ENCODE assay signal across 2 cellular contexts in genomic region chr6:3516094-3516493, GRCh38.
TF ChIP-seq lines count a peak whose summit lies in the region.

No MANE protein-coding gene starts in this region.

TF ChIP-seq in IMR-90, 13 proteins besides CTCF, POLR2A, EP300 and RAD21:
- TF ChIP-seq, protein P1, sequence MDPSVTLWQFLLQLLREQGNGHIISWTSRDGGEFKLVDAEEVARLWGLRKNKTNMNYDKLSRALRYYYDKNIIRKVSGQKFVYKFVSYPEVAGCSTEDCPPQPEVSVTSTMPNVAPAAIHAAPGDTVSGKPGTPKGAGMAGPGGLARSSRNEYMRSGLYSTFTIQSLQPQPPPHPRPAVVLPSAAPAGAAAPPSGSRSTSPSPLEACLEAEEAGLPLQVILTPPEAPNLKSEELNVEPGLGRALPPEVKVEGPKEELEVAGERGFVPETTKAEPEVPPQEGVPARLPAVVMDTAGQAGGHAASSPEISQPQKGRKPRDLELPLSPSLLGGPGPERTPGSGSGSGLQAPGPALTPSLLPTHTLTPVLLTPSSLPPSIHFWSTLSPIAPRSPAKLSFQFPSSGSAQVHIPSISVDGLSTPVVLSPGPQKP (IDR thresholded peaks at IDR 0.05; ENCODE audit: borderline replicate concordance, low read depth, low read length): no peak
- no peak for TF ChIP-seq BHLHE40 (IDR thresholded peaks at IDR 0.05; ENCODE audit: low read depth, low read length)
- TF ChIP-seq RFX5 (IDR thresholded peaks at IDR 0.05; ENCODE audit: low read depth, low read length): no peak
- TF ChIP-seq MAZ (IDR thresholded peaks at IDR 0.05; ENCODE audit: borderline replicate concordance, low read depth, low read length): no peak
- TF ChIP-seq NFE2L2 (IDR thresholded peaks at IDR 0.05; ENCODE audit: low read depth, low read length): no peak
- TF ChIP-seq SMC3 (IDR thresholded peaks at IDR 0.05; ENCODE audit: low read depth, low read length): no peak
- no peak for TF ChIP-seq MXI1 (IDR thresholded peaks at IDR 0.05; ENCODE audit: borderline replicate concordance, low read depth, low read length)
- no peak for TF ChIP-seq FOS (IDR thresholded peaks at IDR 0.05; ENCODE audit: low read depth, low read length)
- no peak for TF ChIP-seq USF2 (IDR thresholded peaks at IDR 0.05; ENCODE audit: low read depth, low read length)
- TF ChIP-seq RCOR1 (IDR thresholded peaks at IDR 0.05; ENCODE audit: insufficient replicate concordance, low read length): no peak

TF ChIP-seq in K562, 482 proteins besides CTCF, POLR2A, EP300 and RAD21:
- TF ChIP-seq ARHGAP35 (IDR thresholded peaks at IDR 0.05; ENCODE audit: partially characterized antibody) (no peak), PHB2 (IDR thresholded peaks at IDR 0.05; ENCODE audit: low read depth) (no peak), ZNF239 (CRISPR knock-in tag; IDR thresholded peaks at IDR 0.05) (no peak), LCOR (CRISPR knock-in tag; IDR thresholded peaks at IDR 0.05) (no peak), KDM1A (IDR thresholded peaks at IDR 0.05) (peak; percentile 36 to 63; a peak in 2 of 4 replicates), CBFA2T3 (IDR thresholded peaks at IDR 0.05) (peak; percentile 17; the same call in 1 of the 2 replicates), TCF7L2 (IDR thresholded peaks at IDR 0.05; ENCODE audit: low read depth, low read length) (no peak), BRD9 (IDR thresholded peaks at IDR 0.05; ENCODE audit: low read depth, partially characterized antibody) (no peak), FOSL1 (tag; conservative IDR thresholded peaks at IDR 0.05) (0 out of 2 replicates have a peak, but pooled peaks have one; percentile 36), GABPA (tag; conservative IDR thresholded peaks at IDR 0.05; ENCODE audit: low read depth) (no peak), NFE2 (IDR thresholded peaks at IDR 0.05; ENCODE audit: low read depth) (peak; percentile 32; the same call in 1 of the 2 replicates), ATF1 (CRISPR knock-in tag; IDR thresholded peaks at IDR 0.05) (no peak), ATF1 (tag; IDR thresholded peaks at IDR 0.05) (no peak), GTF2B (IDR thresholded peaks at IDR 0.05; ENCODE audit: extremely low read depth, insufficient read length) (no peak), MAFG (tag; conservative IDR thresholded peaks at IDR 0.05) (no peak), SIN3B (IDR thresholded peaks at IDR 0.05; ENCODE audit: low read depth) (no peak)
- TF ChIP-seq, protein P2, sequence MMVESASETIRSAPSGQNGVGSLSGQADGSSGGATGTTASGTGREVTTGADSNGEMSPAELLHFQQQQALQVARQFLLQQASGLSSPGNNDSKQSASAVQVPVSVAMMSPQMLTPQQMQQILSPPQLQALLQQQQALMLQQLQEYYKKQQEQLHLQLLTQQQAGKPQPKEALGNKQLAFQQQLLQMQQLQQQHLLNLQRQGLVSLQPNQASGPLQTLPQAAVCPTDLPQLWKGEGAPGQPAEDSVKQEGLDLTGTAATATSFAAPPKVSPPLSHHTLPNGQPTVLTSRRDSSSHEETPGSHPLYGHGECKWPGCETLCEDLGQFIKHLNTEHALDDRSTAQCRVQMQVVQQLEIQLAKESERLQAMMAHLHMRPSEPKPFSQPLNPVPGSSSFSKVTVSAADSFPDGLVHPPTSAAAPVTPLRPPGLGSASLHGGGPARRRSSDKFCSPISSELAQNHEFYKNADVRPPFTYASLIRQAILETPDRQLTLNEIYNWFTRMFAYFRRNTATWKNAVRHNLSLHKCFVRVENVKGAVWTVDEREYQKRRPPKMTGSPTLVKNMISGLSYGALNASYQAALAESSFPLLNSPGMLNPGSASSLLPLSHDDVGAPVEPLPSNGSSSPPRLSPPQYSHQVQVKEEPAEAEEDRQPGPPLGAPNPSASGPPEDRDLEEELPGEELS (CRISPR knock-in tag; IDR thresholded peaks at IDR 0.05; ENCODE audit: borderline replicate concordance): no peak
- TF ChIP-seq, protein P3, sequence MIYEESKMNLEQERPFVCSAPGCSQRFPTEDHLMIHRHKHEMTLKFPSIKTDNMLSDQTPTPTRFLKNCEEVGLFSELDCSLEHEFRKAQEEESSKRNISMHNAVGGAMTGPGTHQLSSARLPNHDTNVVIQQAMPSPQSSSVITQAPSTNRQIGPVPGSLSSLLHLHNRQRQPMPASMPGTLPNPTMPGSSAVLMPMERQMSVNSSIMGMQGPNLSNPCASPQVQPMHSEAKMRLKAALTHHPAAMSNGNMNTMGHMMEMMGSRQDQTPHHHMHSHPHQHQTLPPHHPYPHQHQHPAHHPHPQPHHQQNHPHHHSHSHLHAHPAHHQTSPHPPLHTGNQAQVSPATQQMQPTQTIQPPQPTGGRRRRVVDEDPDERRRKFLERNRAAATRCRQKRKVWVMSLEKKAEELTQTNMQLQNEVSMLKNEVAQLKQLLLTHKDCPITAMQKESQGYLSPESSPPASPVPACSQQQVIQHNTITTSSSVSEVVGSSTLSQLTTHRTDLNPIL (CRISPR knock-in tag; IDR thresholded peaks at IDR 0.05): no peak
